In genomic region chr9:101350285-101350684, GRCh38 we compare ENCODE assay signal across 1 cellular context.
TF ChIP-seq lines count a peak whose summit lies in the region.

No MANE protein-coding gene starts in this region.

TF ChIP-seq in HepG2, 621 proteins besides CTCF, POLR2A, EP300 and RAD21 (continued from another document and continues in another):
- TF ChIP-seq ZNF142 (CRISPR knock-in tag; IDR thresholded peaks at IDR 0.05) (no peak), ZNF329 (CRISPR knock-in tag; IDR thresholded peaks at IDR 0.05; ENCODE audit: low read depth) (no peak), ZNF839 (CRISPR knock-in tag; IDR thresholded peaks at IDR 0.05; ENCODE audit: borderline replicate concordance) (no peak), ZNF180 (CRISPR knock-in tag; IDR thresholded peaks at IDR 0.05; ENCODE audit: borderline replicate concordance, low read depth) (no peak), HMG20B (CRISPR knock-in tag; conservative IDR thresholded peaks at IDR 0.05) (no peak), ZNF670 (CRISPR knock-in tag; IDR thresholded peaks at IDR 0.05; ENCODE audit: borderline replicate concordance) (0 out of 2 replicates have a peak, but pooled peaks have one; percentile 52), ZNF652 (CRISPR knock-in tag; IDR thresholded peaks at IDR 0.05; ENCODE audit: borderline replicate concordance, low read depth) (peak; percentile 7; the same call in 1 of the 2 replicates), RXRA (CRISPR knock-in tag; IDR thresholded peaks at IDR 0.05) (no peak), NCOA2 (CRISPR knock-in tag; IDR thresholded peaks at IDR 0.05) (peak; percentile 54; the same call in 1 of the 2 replicates), RXRB (CRISPR knock-in tag; IDR thresholded peaks at IDR 0.05; ENCODE audit: borderline replicate concordance) (0 out of 2 replicates have a peak, but pooled peaks have one; percentile 40), ZNF263 (CRISPR knock-in tag; IDR thresholded peaks at IDR 0.05) (no peak), ZNF766 (CRISPR knock-in tag; IDR thresholded peaks at IDR 0.05; ENCODE audit: borderline replicate concordance) (no peak), SNAPC2 (CRISPR knock-in tag; IDR thresholded peaks at IDR 0.05) (no peak), ZNF280B (CRISPR knock-in tag; IDR thresholded peaks at IDR 0.05; ENCODE audit: borderline replicate concordance) (no peak), ZNF274 (CRISPR knock-in tag; IDR thresholded peaks at IDR 0.05) (no peak), BCL6 (CRISPR knock-in tag; IDR thresholded peaks at IDR 0.05) (peak; percentile 79), FOXP1 (IDR thresholded peaks at IDR 0.05) (0 out of 2 replicates have a peak, but pooled peaks have one; percentile 20), FOXP1 (CRISPR knock-in tag; IDR thresholded peaks at IDR 0.05) (peak; percentile 27; the same call in 1 of the 2 replicates), TEAD2 (CRISPR knock-in tag; IDR thresholded peaks at IDR 0.05) (no peak), MXI1 (IDR thresholded peaks at IDR 0.05; ENCODE audit: borderline replicate concordance, low read depth, low read length) (no peak), MEIS1 (CRISPR knock-in tag; IDR thresholded peaks at IDR 0.05; ENCODE audit: borderline replicate concordance) (no peak)
- TF ChIP-seq, protein P1, sequence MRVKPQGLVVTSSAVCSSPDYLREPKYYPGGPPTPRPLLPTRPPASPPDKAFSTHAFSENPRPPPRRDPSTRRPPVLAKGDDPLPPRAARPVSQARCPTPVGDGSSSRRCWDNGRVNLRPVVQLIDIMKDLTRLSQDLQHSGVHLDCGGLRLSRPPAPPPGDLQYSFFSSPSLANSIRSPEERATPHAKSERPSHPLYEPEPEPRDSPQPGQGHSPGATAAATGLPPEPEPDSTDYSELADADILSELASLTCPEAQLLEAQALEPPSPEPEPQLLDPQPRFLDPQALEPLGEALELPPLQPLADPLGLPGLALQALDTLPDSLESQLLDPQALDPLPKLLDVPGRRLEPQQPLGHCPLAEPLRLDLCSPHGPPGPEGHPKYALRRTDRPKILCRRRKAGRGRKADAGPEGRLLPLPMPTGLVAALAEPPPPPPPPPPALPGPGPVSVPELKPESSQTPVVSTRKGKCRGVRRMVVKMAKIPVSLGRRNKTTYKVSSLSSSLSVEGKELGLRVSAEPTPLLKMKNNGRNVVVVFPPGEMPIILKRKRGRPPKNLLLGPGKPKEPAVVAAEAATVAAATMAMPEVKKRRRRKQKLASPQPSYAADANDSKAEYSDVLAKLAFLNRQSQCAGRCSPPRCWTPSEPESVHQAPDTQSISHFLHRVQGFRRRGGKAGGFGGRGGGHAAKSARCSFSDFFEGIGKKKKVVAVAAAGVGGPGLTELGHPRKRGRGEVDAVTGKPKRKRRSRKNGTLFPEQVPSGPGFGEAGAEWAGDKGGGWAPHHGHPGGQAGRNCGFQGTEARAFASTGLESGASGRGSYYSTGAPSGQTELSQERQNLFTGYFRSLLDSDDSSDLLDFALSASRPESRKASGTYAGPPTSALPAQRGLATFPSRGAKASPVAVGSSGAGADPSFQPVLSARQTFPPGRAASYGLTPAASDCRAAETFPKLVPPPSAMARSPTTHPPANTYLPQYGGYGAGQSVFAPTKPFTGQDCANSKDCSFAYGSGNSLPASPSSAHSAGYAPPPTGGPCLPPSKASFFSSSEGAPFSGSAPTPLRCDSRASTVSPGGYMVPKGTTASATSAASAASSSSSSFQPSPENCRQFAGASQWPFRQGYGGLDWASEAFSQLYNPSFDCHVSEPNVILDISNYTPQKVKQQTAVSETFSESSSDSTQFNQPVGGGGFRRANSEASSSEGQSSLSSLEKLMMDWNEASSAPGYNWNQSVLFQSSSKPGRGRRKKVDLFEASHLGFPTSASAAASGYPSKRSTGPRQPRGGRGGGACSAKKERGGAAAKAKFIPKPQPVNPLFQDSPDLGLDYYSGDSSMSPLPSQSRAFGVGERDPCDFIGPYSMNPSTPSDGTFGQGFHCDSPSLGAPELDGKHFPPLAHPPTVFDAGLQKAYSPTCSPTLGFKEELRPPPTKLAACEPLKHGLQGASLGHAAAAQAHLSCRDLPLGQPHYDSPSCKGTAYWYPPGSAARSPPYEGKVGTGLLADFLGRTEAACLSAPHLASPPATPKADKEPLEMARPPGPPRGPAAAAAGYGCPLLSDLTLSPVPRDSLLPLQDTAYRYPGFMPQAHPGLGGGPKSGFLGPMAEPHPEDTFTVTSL (CRISPR knock-in tag; IDR thresholded peaks at IDR 0.05; ENCODE audit: borderline replicate concordance) = peak; percentile 82; the same call in 1 of the 2 replicates
- TF ChIP-seq, protein P2, sequence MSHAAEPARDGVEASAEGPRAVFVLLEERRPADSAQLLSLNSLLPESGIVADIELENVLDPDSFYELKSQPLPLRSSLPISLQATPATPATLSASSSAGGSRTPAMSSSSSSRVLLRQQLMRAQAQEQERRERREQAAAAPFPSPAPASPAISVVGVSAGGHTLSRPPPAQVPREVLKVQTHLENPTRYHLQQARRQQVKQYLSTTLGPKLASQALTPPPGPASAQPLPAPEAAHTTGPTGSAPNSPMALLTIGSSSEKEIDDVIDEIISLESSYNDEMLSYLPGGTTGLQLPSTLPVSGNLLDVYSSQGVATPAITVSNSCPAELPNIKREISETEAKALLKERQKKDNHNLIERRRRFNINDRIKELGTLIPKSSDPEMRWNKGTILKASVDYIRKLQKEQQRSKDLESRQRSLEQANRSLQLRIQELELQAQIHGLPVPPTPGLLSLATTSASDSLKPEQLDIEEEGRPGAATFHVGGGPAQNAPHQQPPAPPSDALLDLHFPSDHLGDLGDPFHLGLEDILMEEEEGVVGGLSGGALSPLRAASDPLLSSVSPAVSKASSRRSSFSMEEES (CRISPR knock-in tag; IDR thresholded peaks at IDR 0.05) = peak; percentile 14; the same call in 1 of the 2 replicates
- TF ChIP-seq, protein P3, sequence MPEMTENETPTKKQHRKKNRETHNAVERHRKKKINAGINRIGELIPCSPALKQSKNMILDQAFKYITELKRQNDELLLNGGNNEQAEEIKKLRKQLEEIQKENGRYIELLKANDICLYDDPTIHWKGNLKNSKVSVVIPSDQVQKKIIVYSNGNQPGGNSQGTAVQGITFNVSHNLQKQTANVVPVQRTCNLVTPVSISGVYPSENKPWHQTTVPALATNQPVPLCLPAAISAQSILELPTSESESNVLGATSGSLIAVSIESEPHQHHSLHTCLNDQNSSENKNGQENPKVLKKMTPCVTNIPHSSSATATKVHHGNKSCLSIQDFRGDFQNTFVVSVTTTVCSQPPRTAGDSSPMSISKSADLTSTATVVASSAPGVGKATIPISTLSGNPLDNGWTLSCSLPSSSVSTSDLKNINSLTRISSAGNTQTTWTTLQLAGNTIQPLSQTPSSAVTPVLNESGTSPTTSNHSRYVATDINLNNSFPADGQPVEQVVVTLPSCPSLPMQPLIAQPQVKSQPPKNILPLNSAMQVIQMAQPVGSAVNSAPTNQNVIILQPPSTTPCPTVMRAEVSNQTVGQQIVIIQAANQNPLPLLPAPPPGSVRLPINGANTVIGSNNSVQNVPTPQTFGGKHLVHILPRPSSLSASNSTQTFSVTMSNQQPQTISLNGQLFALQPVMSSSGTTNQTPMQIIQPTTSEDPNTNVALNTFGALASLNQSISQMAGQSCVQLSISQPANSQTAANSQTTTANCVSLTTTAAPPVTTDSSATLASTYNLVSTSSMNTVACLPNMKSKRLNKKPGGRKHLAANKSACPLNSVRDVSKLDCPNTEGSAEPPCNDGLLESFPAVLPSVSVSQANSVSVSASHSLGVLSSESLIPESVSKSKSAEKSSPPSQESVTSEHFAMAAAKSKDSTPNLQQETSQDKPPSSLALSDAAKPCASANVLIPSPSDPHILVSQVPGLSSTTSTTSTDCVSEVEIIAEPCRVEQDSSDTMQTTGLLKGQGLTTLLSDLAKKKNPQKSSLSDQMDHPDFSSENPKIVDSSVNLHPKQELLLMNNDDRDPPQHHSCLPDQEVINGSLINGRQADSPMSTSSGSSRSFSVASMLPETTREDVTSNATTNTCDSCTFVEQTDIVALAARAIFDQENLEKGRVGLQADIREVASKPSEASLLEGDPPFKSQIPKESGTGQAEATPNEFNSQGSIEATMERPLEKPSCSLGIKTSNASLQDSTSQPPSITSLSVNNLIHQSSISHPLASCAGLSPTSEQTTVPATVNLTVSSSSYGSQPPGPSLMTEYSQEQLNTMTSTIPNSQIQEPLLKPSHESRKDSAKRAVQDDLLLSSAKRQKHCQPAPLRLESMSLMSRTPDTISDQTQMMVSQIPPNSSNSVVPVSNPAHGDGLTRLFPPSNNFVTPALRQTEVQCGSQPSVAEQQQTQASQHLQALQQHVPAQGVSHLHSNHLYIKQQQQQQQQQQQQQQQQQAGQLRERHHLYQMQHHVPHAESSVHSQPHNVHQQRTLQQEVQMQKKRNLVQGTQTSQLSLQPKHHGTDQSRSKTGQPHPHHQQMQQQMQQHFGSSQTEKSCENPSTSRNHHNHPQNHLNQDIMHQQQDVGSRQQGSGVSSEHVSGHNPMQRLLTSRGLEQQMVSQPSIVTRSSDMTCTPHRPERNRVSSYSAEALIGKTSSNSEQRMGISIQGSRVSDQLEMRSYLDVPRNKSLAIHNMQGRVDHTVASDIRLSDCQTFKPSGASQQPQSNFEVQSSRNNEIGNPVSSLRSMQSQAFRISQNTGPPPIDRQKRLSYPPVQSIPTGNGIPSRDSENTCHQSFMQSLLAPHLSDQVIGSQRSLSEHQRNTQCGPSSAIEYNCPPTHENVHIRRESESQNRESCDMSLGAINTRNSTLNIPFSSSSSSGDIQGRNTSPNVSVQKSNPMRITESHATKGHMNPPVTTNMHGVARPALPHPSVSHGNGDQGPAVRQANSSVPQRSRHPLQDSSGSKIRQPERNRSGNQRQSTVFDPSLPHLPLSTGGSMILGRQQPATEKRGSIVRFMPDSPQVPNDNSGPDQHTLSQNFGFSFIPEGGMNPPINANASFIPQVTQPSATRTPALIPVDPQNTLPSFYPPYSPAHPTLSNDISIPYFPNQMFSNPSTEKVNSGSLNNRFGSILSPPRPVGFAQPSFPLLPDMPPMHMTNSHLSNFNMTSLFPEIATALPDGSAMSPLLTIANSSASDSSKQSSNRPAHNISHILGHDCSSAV (CRISPR knock-in tag; IDR thresholded peaks at IDR 0.05; ENCODE audit: borderline replicate concordance) = no peak
- TF ChIP-seq, protein P4, sequence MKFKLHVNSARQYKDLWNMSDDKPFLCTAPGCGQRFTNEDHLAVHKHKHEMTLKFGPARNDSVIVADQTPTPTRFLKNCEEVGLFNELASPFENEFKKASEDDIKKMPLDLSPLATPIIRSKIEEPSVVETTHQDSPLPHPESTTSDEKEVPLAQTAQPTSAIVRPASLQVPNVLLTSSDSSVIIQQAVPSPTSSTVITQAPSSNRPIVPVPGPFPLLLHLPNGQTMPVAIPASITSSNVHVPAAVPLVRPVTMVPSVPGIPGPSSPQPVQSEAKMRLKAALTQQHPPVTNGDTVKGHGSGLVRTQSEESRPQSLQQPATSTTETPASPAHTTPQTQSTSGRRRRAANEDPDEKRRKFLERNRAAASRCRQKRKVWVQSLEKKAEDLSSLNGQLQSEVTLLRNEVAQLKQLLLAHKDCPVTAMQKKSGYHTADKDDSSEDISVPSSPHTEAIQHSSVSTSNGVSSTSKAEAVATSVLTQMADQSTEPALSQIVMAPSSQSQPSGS (CRISPR knock-in tag; IDR thresholded peaks at IDR 0.05) = no peak
- TF ChIP-seq, protein P5, sequence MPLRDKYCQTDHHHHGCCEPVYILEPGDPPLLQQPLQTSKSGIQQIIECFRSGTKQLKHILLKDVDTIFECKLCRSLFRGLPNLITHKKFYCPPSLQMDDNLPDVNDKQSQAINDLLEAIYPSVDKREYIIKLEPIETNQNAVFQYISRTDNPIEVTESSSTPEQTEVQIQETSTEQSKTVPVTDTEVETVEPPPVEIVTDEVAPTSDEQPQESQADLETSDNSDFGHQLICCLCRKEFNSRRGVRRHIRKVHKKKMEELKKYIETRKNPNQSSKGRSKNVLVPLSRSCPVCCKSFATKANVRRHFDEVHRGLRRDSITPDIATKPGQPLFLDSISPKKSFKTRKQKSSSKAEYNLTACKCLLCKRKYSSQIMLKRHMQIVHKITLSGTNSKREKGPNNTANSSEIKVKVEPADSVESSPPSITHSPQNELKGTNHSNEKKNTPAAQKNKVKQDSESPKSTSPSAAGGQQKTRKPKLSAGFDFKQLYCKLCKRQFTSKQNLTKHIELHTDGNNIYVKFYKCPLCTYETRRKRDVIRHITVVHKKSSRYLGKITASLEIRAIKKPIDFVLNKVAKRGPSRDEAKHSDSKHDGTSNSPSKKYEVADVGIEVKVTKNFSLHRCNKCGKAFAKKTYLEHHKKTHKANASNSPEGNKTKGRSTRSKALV (CRISPR knock-in tag; IDR thresholded peaks at IDR 0.05) = no peak
